ENCODE assay signal across 8 cellular contexts in the genomic region with DNA sequence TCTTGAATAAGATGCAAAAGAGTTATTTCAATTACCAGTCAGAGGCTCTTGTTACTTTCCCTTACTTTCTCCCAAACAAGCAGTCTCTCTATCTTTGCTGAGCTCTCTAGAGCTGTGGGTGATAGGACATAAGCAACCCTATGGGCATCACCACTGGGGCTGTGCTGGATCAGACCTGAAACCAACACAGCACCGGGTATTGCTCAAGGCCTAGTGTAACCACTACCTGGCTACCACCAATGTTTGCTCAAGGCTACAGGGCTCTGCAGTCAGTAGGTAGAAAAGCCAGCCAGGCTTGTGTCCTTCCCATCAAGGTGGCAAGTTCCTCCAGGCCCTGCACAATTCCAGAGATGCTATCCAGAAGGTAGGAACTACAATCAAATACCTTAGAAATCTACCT. TPM values are rescaled to one million over a fixed set of nuclear protein-coding genes. Genes with fewer than 3 reads are reported as not detected.
"Had no signal": no experiment of that assay in that cellular context is flagged by ENCODE, and none has a peak within 500 bp of the region (broad histone marks: within the 10 kb centered on the region; RNA-seq: fewer than 3 reads in every experiment).

No MANE protein-coding gene starts in this region.

- H3K4me3 ChIP-seq: K562 had no signal

- H3K27ac ChIP-seq: HL-60 had no signal

- H3K4me1 Mint-ChIP-seq: IgD-negative memory B cell had no signal

- H3K36me3 Mint-ChIP-seq: IgD-negative memory B cell had no signal

- H3K27ac Mint-ChIP-seq: IgD-negative memory B cell had no signal

- H3K4me3 Mint-ChIP-seq: IgD-negative memory B cell had no signal

- DNase-seq: IMR-90, KBM-7 had no signal

- H3K27me3 Mint-ChIP-seq: IgD-negative memory B cell had no signal

- ATAC-seq: HepG2, K562 had no signal

RNA-seq across cellular contexts. Expression of gene AGTR2, which starts 35.3 kb away (rescaled TPM):
- total RNA-seq: HepG2, HT-29, HT1080, IMR-90, K562 had no signal
- polyA plus RNA-seq: HepG2, IgD-negative memory B cell, IMR-90, K562 had no signal
